Comparison of ENCODE assay signal across 8 cellular contexts in genomic region chr19:50368649-50369570, GRCh38. TPM values are rescaled to one million over a fixed set of nuclear protein-coding genes. Genes with fewer than 3 reads are reported as not detected.
A peak's percentile ranks its signal among the peaks of the same experiment; 100 is the strongest.
DNase-seq lines count a peak whose midpoint lies in the region; ATAC-seq and TF ChIP-seq lines count a peak whose summit lies in the region.

No MANE protein-coding gene starts in this region.

- no peaks in the 10 kb centered on the region for H3K36me3 Mint-ChIP-seq in progenitor cell of endocrine pancreas (ENCODE audit: insufficient read depth)

- TF ChIP-seq CTCF in GM20000 (IDR thresholded peaks at IDR 0.05; ENCODE audit: extremely low read depth, missing control alignments) (peak; percentile 79), progenitor cell of endocrine pancreas (IDR thresholded peaks at IDR 0.05; ENCODE audit: unreplicated experiment) (peak; percentile 86)

- no peaks in the 10 kb centered on the region for H3K27me3 Mint-ChIP-seq in progenitor cell of endocrine pancreas

- H3K27ac ChIP-seq in urinary bladder (ENCODE audit: low read depth), result no peak overlapping the region

- DNase-seq in Ammon's horn (ENCODE audit: low spot score), result peak; percentile 96
- peak; percentile 81 for DNase-seq in GM20000 (ENCODE audit: low spot score)
- DNase-seq in NCI-H1092 treated with DMSO at 0.1 percent for 48 hours (lab: John Stamatoyannopoulos, UW), result peak; percentile 59
- DNase-seq in T-helper 1 cell, result peak; percentile 48 to 86 (median 60)
- DNase-seq in amygdala (lab: John Stamatoyannopoulos, UW), result peak in 55 of 56 donors; percentile 21 to 94 (median 77)
- peak; percentile 86 for DNase-seq in left ventricle myocardium superior
- DNase-seq in progenitor cell of endocrine pancreas (ENCODE audit: low spot score, unreplicated experiment), result peak; percentile 81

- H3K27ac Mint-ChIP-seq in progenitor cell of endocrine pancreas, result peak overlapping the region; percentile 87

- ATAC-seq in left ventricle myocardium superior, result peak; percentile 96

- 5% methylated on average over 34 of the region's 34 CpGs for WGBS in urinary bladder

- no peaks in the 10 kb centered on the region for H3K9me3 Mint-ChIP-seq in progenitor cell of endocrine pancreas (ENCODE audit: low read depth)

- H3K4me1 Mint-ChIP-seq in progenitor cell of endocrine pancreas (ENCODE audit: low read depth), result peaks cover 5% of the 10 kb centered on the region

- H3K36me3 ChIP-seq in urinary bladder (ENCODE audit: insufficient read depth), result no peaks in the 10 kb centered on the region

- intact Hi-C loops in left ventricle myocardium superior (cut with micrococcal nuclease), result no loop called here

- H3K4me3 ChIP-seq in urinary bladder (ENCODE audit: low read depth, low read length), result peak overlapping the region; percentile 52

- H3K4me1 ChIP-seq in urinary bladder (ENCODE audit: insufficient read depth), result no peaks in the 10 kb centered on the region

- peak overlapping the region; percentile 83 for H3K4me3 Mint-ChIP-seq in progenitor cell of endocrine pancreas (ENCODE audit: low read depth)

RNA-seq across cellular contexts. Expression of gene NAPSA, which starts 3.5 kb away (rescaled TPM):
- total RNA-seq in left ventricle myocardium superior (0.32 TPM), progenitor cell of endocrine pancreas (2.3 and 2.7 TPM in 2 replicates), urinary bladder (0.58 TPM)
- 0.77 TPM for polyA plus RNA-seq in urinary bladder

RNA-seq across cellular contexts. Expression of gene NR1H2, which starts 7.3 kb away (rescaled TPM):
- 76.5 TPM for total RNA-seq in left ventricle myocardium superior
- 28.3 and 29.1 TPM in 2 replicates for total RNA-seq in progenitor cell of endocrine pancreas
- total RNA-seq in urinary bladder, result 33.4 TPM
- 136 TPM for polyA plus RNA-seq in urinary bladder

RNA-seq across cellular contexts. Expression of gene POLD1, which starts 15.2 kb away (rescaled TPM):
- total RNA-seq in left ventricle myocardium superior (10.6 TPM), progenitor cell of endocrine pancreas (91.4 and 99.5 TPM in 2 replicates), urinary bladder (13.0 TPM)
- 18.4 TPM for polyA plus RNA-seq in urinary bladder

RNA-seq across cellular contexts. Expression of gene KCNC3, which starts 39.7 kb away (rescaled TPM):
- total RNA-seq in left ventricle myocardium superior (2.5 TPM), progenitor cell of endocrine pancreas (19.8 and 23.6 TPM in 2 replicates), urinary bladder (0.79 TPM)
- polyA plus RNA-seq in urinary bladder, result 0.52 TPM

RNA-seq across cellular contexts. Expression of gene SPIB, which starts 49.8 kb away (rescaled TPM):
- not detected for total RNA-seq in left ventricle myocardium superior
- 1.7 and 2.5 TPM in 2 replicates for total RNA-seq in progenitor cell of endocrine pancreas
- 1.2 TPM for total RNA-seq in urinary bladder
- polyA plus RNA-seq in urinary bladder, result 0.20 TPM
